14 cellular contexts compared by ENCODE assay signal in the genomic region with DNA sequence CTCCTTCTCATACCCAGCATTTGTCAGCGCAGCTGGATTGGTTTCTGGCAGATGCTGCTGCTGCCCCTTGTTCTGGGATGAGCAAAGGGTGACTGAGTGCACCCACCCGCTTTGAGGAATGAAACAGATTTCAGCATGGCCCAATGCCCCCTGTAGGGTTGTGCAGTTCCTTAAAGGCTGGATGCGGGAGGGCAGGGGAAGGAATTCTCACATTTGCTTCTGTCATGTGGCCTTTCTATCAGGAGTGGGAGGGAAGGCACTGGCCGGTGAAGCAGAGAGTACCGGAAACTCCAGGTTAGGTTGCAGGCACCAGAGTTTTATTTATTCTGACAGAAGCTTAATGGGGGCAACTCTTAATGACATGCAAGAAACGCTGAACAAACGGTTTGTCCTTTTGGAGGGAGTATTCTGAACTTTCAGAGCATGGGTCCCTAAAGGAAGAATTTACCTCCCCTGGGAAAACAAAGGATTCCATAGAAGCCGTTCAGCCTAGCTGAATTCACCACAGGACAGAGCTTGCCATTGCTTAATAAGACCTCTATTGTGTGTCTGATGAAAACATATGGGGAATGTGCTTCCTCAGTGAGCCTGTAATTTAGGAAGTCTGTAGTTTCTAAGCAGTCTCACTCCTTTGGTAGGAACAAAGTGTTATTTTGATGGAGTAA. TPM values are rescaled to one million over a fixed set of nuclear protein-coding genes. Genes with fewer than 3 reads are reported as not detected.
DNase-seq lines count a peak whose midpoint lies in the region; ATAC-seq and TF ChIP-seq lines count a peak whose summit lies in the region.
"Had no signal": no experiment of that assay in that cellular context is flagged by ENCODE, and none has a peak within 500 bp of the region (broad histone marks: within the 10 kb centered on the region; RNA-seq: fewer than 3 reads in every experiment).

No MANE protein-coding gene starts in this region.

- H3K4me3 Mint-ChIP-seq in GM23338 = no peak overlapping the region
- no peak overlapping the region for H3K4me3 Mint-ChIP-seq in stimulated activated memory B cell treated with anti-CD40 and anti-IgM and Interleukin-4, amounts not matched to agents 10 μg/mL and 1 μg/mL and 100 μg/mL, for 72 hours
- no peak overlapping the region for H3K4me3 Mint-ChIP-seq in activated naive CD8-positive, alpha-beta T cell treated with anti-CD3 and anti-CD28 coated beads, Interleukin-2, amount 50 U/mL, for 24 hours
- H3K4me3 Mint-ChIP-seq: activated CD4-positive, alpha-beta T cell treated with anti-CD3 and anti-CD28 coated beads for 36 hours; activated T-helper 17 cell treated with anti-CD3 and anti-CD28 coated beads, Interleukin-2, amount 50 U/mL, for 72 hours; naive B cell had no signal

- H3K4me1 ChIP-seq in GM23338 (ENCODE audit: insufficient read depth) (peaks cover 10% of the 10 kb centered on the region), lower lobe of right lung (peaks cover 61% of the 10 kb centered on the region), SK-N-SH (ENCODE audit: control insufficient read depth in 1 of 2, insufficient read depth in 2 of 2, low read depth in 1 of 2, low read length in 1 of 2) (peaks cover 0 to 11% of the 10 kb centered on the region in 2 experiments; a peak in 1 of 4 replicates)

- TF ChIP-seq CTCF in GM23338 (conservative IDR thresholded peaks at IDR 0.05; ENCODE audit: low read depth in 2 of 2) (no peak), lower lobe of right lung (IDR thresholded peaks at IDR 0.05) (no peak), SK-N-SH (IDR thresholded peaks at IDR 0.05) (no peak)

- POLR2A ChIA-PET in SK-N-SH (lab: Yijun Ruan, JAX) = no interaction called here

- H4K20me1 ChIP-seq in GM23338 (replicated peaks; ENCODE audit: insufficient read depth) = no peaks in the 10 kb centered on the region
- H4K20me1 ChIP-seq in SK-N-SH (ENCODE audit: insufficient read depth) = no peaks in the 10 kb centered on the region

- H3K27me3 Mint-ChIP-seq in GM23338 (ENCODE audit: insufficient read depth, low read depth, poor library complexity) = peaks cover under 1% of the 10 kb centered on the region
- no peaks in the 10 kb centered on the region for H3K27me3 Mint-ChIP-seq in stimulated activated memory B cell treated with anti-CD40 and anti-IgM and Interleukin-4, amounts not matched to agents 10 μg/mL and 1 μg/mL and 100 μg/mL, for 72 hours
- no peaks in the 10 kb centered on the region for H3K27me3 Mint-ChIP-seq in activated naive CD8-positive, alpha-beta T cell treated with anti-CD3 and anti-CD28 coated beads, Interleukin-2, amount 50 U/mL, for 24 hours
- H3K27me3 Mint-ChIP-seq: activated CD4-positive, alpha-beta T cell treated with anti-CD3 and anti-CD28 coated beads for 36 hours; activated T-helper 17 cell treated with anti-CD3 and anti-CD28 coated beads, Interleukin-2, amount 50 U/mL, for 72 hours; IgD-negative memory B cell; naive B cell had no signal

- H3K9me3 Mint-ChIP-seq in GM23338 = peaks cover 14% of the 10 kb centered on the region; the same call in 2 of the 3 replicates
- H3K9me3 Mint-ChIP-seq in stimulated activated memory B cell treated with anti-CD40 and anti-IgM and Interleukin-4, amounts not matched to agents 10 μg/mL and 1 μg/mL and 100 μg/mL, for 72 hours = no peaks in the 10 kb centered on the region
- no peaks in the 10 kb centered on the region for H3K9me3 Mint-ChIP-seq in activated naive CD8-positive, alpha-beta T cell treated with anti-CD3 and anti-CD28 coated beads, Interleukin-2, amount 50 U/mL, for 24 hours
- H3K9me3 Mint-ChIP-seq: activated T-helper 17 cell treated with anti-CD3 and anti-CD28 coated beads, Interleukin-2, amount 50 U/mL, for 72 hours; naive B cell had no signal

- peak overlapping the region; percentile 47; the same call in 1 of the 2 replicates for H2AFZ ChIP-seq in GM23338
- H2AFZ ChIP-seq in SK-N-SH (ENCODE audit: low read depth) = no peak overlapping the region

- TF ChIP-seq EP300 in SK-N-SH (IDR thresholded peaks at IDR 0.05; ENCODE audit: borderline replicate concordance in 1 of 2, low read depth in 1 of 2, low read length in 1 of 2) = no peak

- H3K36me3 Mint-ChIP-seq in GM23338 (ENCODE audit: low read depth) = peaks cover 35% of the 10 kb centered on the region
- H3K36me3 Mint-ChIP-seq in stimulated activated memory B cell treated with anti-CD40 and anti-IgM and Interleukin-4, amounts not matched to agents 10 μg/mL and 1 μg/mL and 100 μg/mL, for 72 hours = no peaks in the 10 kb centered on the region
- no peaks in the 10 kb centered on the region for H3K36me3 Mint-ChIP-seq in activated naive CD8-positive, alpha-beta T cell treated with anti-CD3 and anti-CD28 coated beads, Interleukin-2, amount 50 U/mL, for 24 hours (ENCODE audit: low read depth)

- H3K9me3 ChIP-seq in lower lobe of right lung (no peaks in the 10 kb centered on the region), SK-N-SH (no peaks in the 10 kb centered on the region)
- H3K9me3 ChIP-seq: body of pancreas had no signal

- H3K4me2 ChIP-seq in GM23338 (no peak overlapping the region), SK-N-SH (no peak overlapping the region)

- H3K27me3 ChIP-seq in GM23338 (ENCODE audit: insufficient read depth) = no peaks in the 10 kb centered on the region
- H3K27me3 ChIP-seq in lower lobe of right lung (ENCODE audit: low read depth) = no peaks in the 10 kb centered on the region
- H3K27me3 ChIP-seq in SK-N-SH (ENCODE audit: insufficient read depth) = no peaks in the 10 kb centered on the region
- H3K27me3 ChIP-seq: body of pancreas had no signal

- H3K27ac ChIP-seq in GM23338 (ENCODE audit: low read depth) = no peak overlapping the region
- peak overlapping the region; percentile 79 for H3K27ac ChIP-seq in cingulate gyrus (ENCODE audit: low read depth, low read length)
- H3K27ac ChIP-seq in lower lobe of right lung = peak overlapping the region; percentile 63
- no peak overlapping the region for H3K27ac ChIP-seq in SK-N-SH (ENCODE audit: low read depth in 2 of 2, low read length in 1 of 2)
- H3K27ac ChIP-seq: body of pancreas had no signal

- CTCF ChIA-PET in SK-N-SH (lab: Yijun Ruan, JAX) = interaction anchor here (1.0 to 1.5 kb wide), 3 partner anchors 8 to 208 kb away, joined by 5 to 6 read pairs (median 6); a partner anchor contains a TSS

- H3K79me2 ChIP-seq in GM23338 (replicated peaks; ENCODE audit: insufficient read depth) (no peaks in the 10 kb centered on the region), SK-N-SH (ENCODE audit: insufficient read depth) (no peaks in the 10 kb centered on the region)

- H3F3A ChIP-seq in GM23338 (replicated peaks; ENCODE audit: low read depth) (no peaks in the 10 kb centered on the region), SK-N-SH (replicated peaks; ENCODE audit: insufficient read depth) (no peaks in the 10 kb centered on the region)

- DNase-seq in GM23338 (ENCODE audit: low spot score) (peak; percentile 55), lower lobe of right lung (no peak), DMS153 treated with DMSO at 0.1 percent for 48 hours (lab: John Stamatoyannopoulos, UW; ENCODE audit: unreplicated experiment) (no peak), SK-N-SH (no peak)
- no peak for DNase-seq in NK-92 treated with Interleukin-12 subunit alpha and Interleukin-12 subunit beta, amount 100 ng/mL, for 24 hours (lab: John Stamatoyannopoulos, UW)
- DNase-seq in activated naive CD8-positive, alpha-beta T cell treated with anti-CD3 and anti-CD28 coated beads, Interleukin-2, amount 50 U/mL, for 24 hours = no peak
- DNase-seq: activated CD4-positive, alpha-beta T cell treated with anti-CD3 and anti-CD28 coated beads for 36 hours; body of pancreas; naive B cell had no signal

- 84% methylated on average over 8 of the region's 8 CpGs for WGBS in SK-N-SH (ENCODE audit: low lambda C conversion rate)

- ATAC-seq in GM23338 (peak; percentile 67), lower lobe of right lung (peak; percentile 6 to 51)
- ATAC-seq in stimulated activated memory B cell treated with anti-CD40 and anti-IgM and Interleukin-4, amounts not matched to agents 10 μg/mL and 1 μg/mL and 100 μg/mL, for 72 hours = no peak
- ATAC-seq in activated naive CD8-positive, alpha-beta T cell treated with anti-CD3 and anti-CD28 coated beads, Interleukin-2, amount 50 U/mL, for 24 hours = no peak
- ATAC-seq: activated CD4-positive, alpha-beta T cell treated with anti-CD3 and anti-CD28 coated beads for 36 hours; activated T-helper 17 cell treated with anti-CD3 and anti-CD28 coated beads, Interleukin-2, amount 50 U/mL, for 72 hours; body of pancreas had no signal

- H3K9ac ChIP-seq in SK-N-SH = no peak overlapping the region

- H3K4me3 ChIP-seq in GM23338 (no peak overlapping the region), lower lobe of right lung (no peak overlapping the region), SK-N-SH (ENCODE audit: low read depth in 2 of 2, low read length in 1 of 2) (no peak overlapping the region)
- H3K4me3 ChIP-seq: body of pancreas had no signal

- TF ChIP-seq RAD21 in SK-N-SH (IDR thresholded peaks at IDR 0.05; ENCODE audit: low read length) = no peak

- intact Hi-C loops in lower lobe of right lung (cut with DNase I) = no loop called here

- H3K27ac Mint-ChIP-seq in GM23338 = no peak overlapping the region
- peak overlapping the region; percentile 15 for H3K27ac Mint-ChIP-seq in stimulated activated memory B cell treated with anti-CD40 and anti-IgM and Interleukin-4, amounts not matched to agents 10 μg/mL and 1 μg/mL and 100 μg/mL, for 72 hours
- H3K27ac Mint-ChIP-seq in activated naive CD8-positive, alpha-beta T cell treated with anti-CD3 and anti-CD28 coated beads, Interleukin-2, amount 50 U/mL, for 24 hours = no peak overlapping the region
- H3K27ac Mint-ChIP-seq: activated CD4-positive, alpha-beta T cell treated with anti-CD3 and anti-CD28 coated beads for 36 hours; activated T-helper 17 cell treated with anti-CD3 and anti-CD28 coated beads, Interleukin-2, amount 50 U/mL, for 72 hours had no signal

- H3K36me3 ChIP-seq in GM23338 (ENCODE audit: insufficient read depth) (no peaks in the 10 kb centered on the region), lower lobe of right lung (no peaks in the 10 kb centered on the region), SK-N-SH (replicated peaks in 1 of 2; ENCODE audit: control insufficient read depth in 1 of 2, insufficient read depth in 2 of 2, low read length in 1 of 2) (no peaks in the 10 kb centered on the region)

- H3K9me2 ChIP-seq in GM23338 (ENCODE audit: insufficient read depth) = no peaks in the 10 kb centered on the region; the same call in 1 of the 2 replicates
- no peaks in the 10 kb centered on the region for H3K9me2 ChIP-seq in SK-N-SH

- peaks cover 41% of the 10 kb centered on the region for H3K4me1 Mint-ChIP-seq in GM23338
- H3K4me1 Mint-ChIP-seq in stimulated activated memory B cell treated with anti-CD40 and anti-IgM and Interleukin-4, amounts not matched to agents 10 μg/mL and 1 μg/mL and 100 μg/mL, for 72 hours = peaks cover 22% of the 10 kb centered on the region
- H3K4me1 Mint-ChIP-seq in activated naive CD8-positive, alpha-beta T cell treated with anti-CD3 and anti-CD28 coated beads, Interleukin-2, amount 50 U/mL, for 24 hours = no peaks in the 10 kb centered on the region
- H3K4me1 Mint-ChIP-seq: activated CD4-positive, alpha-beta T cell treated with anti-CD3 and anti-CD28 coated beads for 36 hours; activated T-helper 17 cell treated with anti-CD3 and anti-CD28 coated beads, Interleukin-2, amount 50 U/mL, for 72 hours had no signal

RNA-seq across cellular contexts. Expression of a gene that starts 44.1 kb away (rescaled TPM):
- 0.24 TPM in 1 of 2 replicates, not detected in the other for total RNA-seq in GM23338 (2014; rRNA removed; shearing (Covaris generic))
- polyA plus RNA-seq in GM23338 (2016; fragmentation: Nextera tagmentation; extraction: Ambion mirVana) (0.21 TPM in 1 of 2 replicates, not detected in the other), SK-N-SH (2012; rRNA removed) (not detected in 2 replicates)
- total RNA-seq in lower lobe of right lung = not detected
- polyA plus RNA-seq in SK-N-SH (2012; cell fraction: cytosol; rRNA removed) = not detected in 2 replicates
- not detected in 2 replicates for polyA plus RNA-seq in SK-N-SH (2012; cell fraction: nucleus; rRNA removed)
- total RNA-seq: activated CD4-positive, alpha-beta T cell treated with anti-CD3 and anti-CD28 coated beads for 36 hours; activated T-helper 17 cell treated with anti-CD3 and anti-CD28 coated beads, Interleukin-2, amount 50 U/mL, for 72 hours; body of pancreas had no signal
- polyA plus RNA-seq: esophagus had no signal

Comparison
In these comparisons a context has a peak if more than half of its experiments do, and no peak if none do; other contexts are left out.
1. ATAC-seq: peak in GM23338 (single experiment) and lower lobe of right lung (2 of 2); none in stimulated activated memory B cell treated with anti-CD40 and anti-IgM and Interleukin-4, amounts not matched to agents 10 μg/mL and 1 μg/mL and 100 μg/mL, for 72 hours (single experiment) and activated naive CD8-positive, alpha-beta T cell treated with anti-CD3 and anti-CD28 coated beads, Interleukin-2, amount 50 U/mL, for 24 hours (single experiment).
2. H3K27ac ChIP-seq: peak in cingulate gyrus (single experiment) and lower lobe of right lung (single experiment); none in GM23338 (single experiment) and SK-N-SH (0 of 2).